ENCODE assay signal across 34 cellular contexts in the genomic region with DNA sequence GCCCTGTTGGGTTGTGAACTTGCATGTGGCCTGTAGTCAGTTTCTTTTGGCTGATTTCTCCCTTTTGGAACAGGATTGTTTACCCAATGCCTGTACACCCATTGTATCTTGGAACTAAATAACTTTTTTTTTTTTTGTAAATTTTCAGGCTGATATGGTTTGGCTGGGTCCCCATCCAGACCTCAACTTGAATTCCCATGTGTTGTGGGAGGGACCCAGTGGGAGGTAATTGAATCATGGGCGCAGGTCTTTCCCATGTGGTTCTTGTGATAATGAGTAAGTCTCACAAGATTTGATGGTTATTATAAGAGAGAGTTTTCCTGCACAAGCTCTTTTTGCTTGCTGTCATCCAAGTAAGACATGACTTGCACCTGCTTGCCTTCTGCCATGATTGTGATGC.
"Had no signal": no experiment of that assay in that cellular context is flagged by ENCODE, and none has a peak within 500 bp of the region (broad histone marks: within the 10 kb centered on the region; RNA-seq: fewer than 3 reads in every experiment).

No MANE protein-coding gene starts in this region.

- H3K27ac ChIP-seq: KMS-11 had no signal

- H3K36me3 ChIP-seq: MG63 had no signal

- H3K9ac ChIP-seq: KMS-11 had no signal

- H3K4me2 ChIP-seq: KMS-11 had no signal

- H3K9me3 ChIP-seq: MG63 had no signal

- H3K4me3 ChIP-seq: MG63 had no signal

- H3K27me3 ChIP-seq: MG63 had no signal

- DNase-seq: Karpas-422, KG1, MG63, MM.1S, MV-4-11, NCI-H1048, NCI-H1092, NCI-H1092 treated with DMSO at 0.1 percent for 48 hours, NCI-H1105, NCI-H1105 treated with DMSO at 0.1 percent for 48 hours, NCI-H1417, NCI-H1417 treated with DMSO at 0.1 percent for 48 hours, NCI-H1436, NCI-H1436 treated with DMSO at 0.1 percent for 48 hours, NCI-H146, NCI-H1694, NCI-H1694 treated with DMSO at 0.1 percent for 48 hours, NCI-H187, NCI-H187 treated with DMSO at 0.1 percent for 48 hours, NCI-H1930, NCI-H2029, NCI-H2029 treated with DMSO at 0.1 percent for 48 hours, NCI-H2081, NCI-H2081 treated with DMSO at 0.1 percent for 48 hours, NCI-H2107, NCI-H2171, NCI-H2171 treated with DMSO at 0.1 percent for 48 hours, NCI-H2227 treated with DMSO at 0.1 percent for 48 hours, NCI-H226, NCI-H345, NCI-H446, NCI-H446 treated with DMSO at 0.1 percent for 48 hours, NCI-H510A had no signal
